ENCODE assay signal across 22 cellular contexts in genomic region chr9:110926828-110927227, GRCh38.
DNase-seq lines count a peak whose midpoint lies in the region; ATAC-seq and TF ChIP-seq lines count a peak whose summit lies in the region.
"Had no signal": no experiment of that assay in that cellular context is flagged by ENCODE, and none has a peak within 500 bp of the region (broad histone marks: within the 10 kb centered on the region; RNA-seq: fewer than 3 reads in every experiment).

No MANE protein-coding gene starts in this region.

- DNase-seq in LoVo (ENCODE audit: low spot score) (peak; percentile 33), SJCRH30 (peak; percentile 11 to 36), lung (ENCODE audit: low spot score) (peak; percentile 72), tibial artery (no peak), COR-L47 (lab: John Stamatoyannopoulos, UW) (no peak), kidney tubule cell (ENCODE audit: low spot score) (no peak)
- DNase-seq in activated T-cell treated with anti-CD3 and anti-CD28 coated beads, Interleukin-2, amount 50 U/mL, for 24 hours, result no peak
- DNase-seq: activated naive CD4-positive, alpha-beta T cell treated with anti-CD3 and anti-CD28 coated beads for 36 hours; activated T-cell treated with anti-CD3 and anti-CD28 coated beads, Interleukin-2, amount 50 U/mL, for 72 hours; amniotic stem cell; C1 segment of cervical spinal cord; HFFc6; islet precursor cell; mammary epithelial cell; MM.1S; NCI-H1417; NCI-H526; RPMI8226; SK-N-SH; T-helper 17 cell had no signal

- H3K4me1 ChIP-seq in SJCRH30 (peaks cover 14% of the 10 kb centered on the region), lung (ENCODE audit: control insufficient read depth in 2 of 2, insufficient read depth in 2 of 2, low read length in 2 of 2) (peaks cover 0 to under 1% of the 10 kb centered on the region in 2 donors), tibial artery (peaks cover 0 to 23% (median 13%) of the 10 kb centered on the region in 4 donors)

- peak; percentile 84 for ATAC-seq in lung (ENCODE audit: insufficient read depth, low FRiP score)
- ATAC-seq: activated T-cell treated with anti-CD3 and anti-CD28 coated beads, Interleukin-2, amount 50 U/mL, for 72 hours; K562; T-helper 17 cell had no signal

- no peak overlapping the region for H3K27ac Mint-ChIP-seq in activated T-cell treated with anti-CD3 and anti-CD28 coated beads, Interleukin-2, amount 50 U/mL, for 24 hours
- H3K27ac Mint-ChIP-seq: activated naive CD4-positive, alpha-beta T cell treated with anti-CD3 and anti-CD28 coated beads for 36 hours; activated T-cell treated with anti-CD3 and anti-CD28 coated beads, Interleukin-2, amount 50 U/mL, for 72 hours; HFFc6; T-helper 17 cell had no signal

- intact Hi-C loops in tibial artery (cut with DNase I; ENCODE audit: low total_unique reads), result no loop called here

- 0 out of 2 replicates have a peak overlapping the region, but pooled peaks have one; percentile 5 for H3K4me3 ChIP-seq in SJCRH30
- H3K4me3 ChIP-seq in lung, result no peak overlapping the region
- H3K4me3 ChIP-seq in tibial artery, result no peak overlapping the region
- H3K4me3 ChIP-seq: K562 had no signal

- H3K9me3 ChIP-seq in SJCRH30 (replicated peaks) (no peaks in the 10 kb centered on the region), lung (ENCODE audit: control insufficient read depth in 2 of 2, insufficient read depth in 1 of 2, low read length in 1 of 2) (peaks cover 0 to 3% of the 10 kb centered on the region in 2 donors), tibial artery (no peaks in the 10 kb centered on the region)
- H3K9me3 ChIP-seq: neutrophil, SK-N-SH had no signal

- TF ChIP-seq CTCF in lung (IDR thresholded peaks at IDR 0.05; ENCODE audit: control extremely low read depth, extremely low read depth), result no peak
- TF ChIP-seq CTCF in tibial artery (IDR thresholded peaks at IDR 0.05), result no peak

- no peaks in the 10 kb centered on the region for H3K27me3 Mint-ChIP-seq in activated T-cell treated with anti-CD3 and anti-CD28 coated beads, Interleukin-2, amount 50 U/mL, for 24 hours
- H3K27me3 Mint-ChIP-seq: T-helper 17 cell had no signal

- H3K27ac ChIP-seq in SJCRH30, result no peak overlapping the region
- no peak overlapping the region for H3K27ac ChIP-seq in lung (ENCODE audit: low read depth in 1 of 2, low read length in 1 of 2)
- peak overlapping the region; percentile 0 to 20 for H3K27ac ChIP-seq in tibial artery
- H3K27ac ChIP-seq: neutrophil had no signal

- no peaks in the 10 kb centered on the region for H3K4me1 Mint-ChIP-seq in activated T-cell treated with anti-CD3 and anti-CD28 coated beads, Interleukin-2, amount 50 U/mL, for 24 hours (ENCODE audit: low read depth)
- H3K4me1 Mint-ChIP-seq: T-helper 17 cell had no signal

- no peaks in the 10 kb centered on the region for H3K36me3 Mint-ChIP-seq in activated T-cell treated with anti-CD3 and anti-CD28 coated beads, Interleukin-2, amount 50 U/mL, for 24 hours (ENCODE audit: low read depth)

- H3K36me3 ChIP-seq in SJCRH30, result no peaks in the 10 kb centered on the region
- no peaks in the 10 kb centered on the region for H3K36me3 ChIP-seq in lung (ENCODE audit: control insufficient read depth in 2 of 2, insufficient read depth in 2 of 2, low read length in 2 of 2)
- H3K36me3 ChIP-seq in tibial artery, result no peaks in the 10 kb centered on the region
- H3K36me3 ChIP-seq: neutrophil had no signal

- 77 to 80% methylated on average over 9 of the region's 9 CpGs for WGBS in lung, 2 donors

- H3K27me3 ChIP-seq in SJCRH30 (no peaks in the 10 kb centered on the region), lung (ENCODE audit: control insufficient read depth, insufficient read depth) (no peaks in the 10 kb centered on the region), tibial artery (no peaks in the 10 kb centered on the region)
- H3K27me3 ChIP-seq: neutrophil had no signal

- H3K9me3 Mint-ChIP-seq in activated T-cell treated with anti-CD3 and anti-CD28 coated beads, Interleukin-2, amount 50 U/mL, for 24 hours, result no peaks in the 10 kb centered on the region
- H3K9me3 Mint-ChIP-seq: activated naive CD4-positive, alpha-beta T cell treated with anti-CD3 and anti-CD28 coated beads for 36 hours had no signal

- H3K4me3 Mint-ChIP-seq in activated T-cell treated with anti-CD3 and anti-CD28 coated beads, Interleukin-2, amount 50 U/mL, for 24 hours, result no peak overlapping the region
- H3K4me3 Mint-ChIP-seq: activated naive CD4-positive, alpha-beta T cell treated with anti-CD3 and anti-CD28 coated beads for 36 hours; activated T-cell treated with anti-CD3 and anti-CD28 coated beads, Interleukin-2, amount 50 U/mL, for 72 hours; HFFc6; T-helper 17 cell had no signal

Comparison
In these comparisons a context has a peak if more than half of its experiments do, and no peak if none do; other contexts are left out.
1. DNase-seq: peak in LoVo (single experiment), SJCRH30 (2 of 2) and lung (single experiment); none in tibial artery (0 of 2), activated T-cell treated with anti-CD3 and anti-CD28 coated beads, Interleukin-2, amount 50 U/mL, for 24 hours (single experiment), COR-L47 (single experiment) and kidney tubule cell (single experiment).
2. H3K27ac ChIP-seq: peak in tibial artery (2 of 2); none in SJCRH30 (single experiment) and lung (0 of 2).